In the genomic region with DNA sequence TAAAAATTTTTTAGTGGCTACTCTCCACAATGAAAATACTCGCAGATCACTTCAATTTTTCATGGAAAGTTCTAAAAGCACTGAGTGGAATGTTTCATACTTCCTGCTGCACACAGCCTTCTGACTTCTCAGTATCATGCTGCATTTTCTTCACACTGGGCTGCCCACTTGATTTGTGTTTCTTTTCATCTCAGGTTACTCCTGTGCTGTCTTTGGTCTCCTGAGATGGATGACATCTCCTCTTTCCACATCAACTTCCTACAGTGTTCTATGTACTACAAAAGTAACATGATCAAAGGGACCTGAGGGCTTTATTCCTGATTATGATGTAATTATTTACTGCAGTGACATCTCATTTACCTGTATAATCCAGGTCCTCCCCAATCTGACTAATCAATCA, we compare ENCODE assay signal across 24 cellular contexts.
"Had no signal": no experiment of that assay in that cellular context is flagged by ENCODE, and none has a peak within 500 bp of the region (broad histone marks: within the 10 kb centered on the region; RNA-seq: fewer than 3 reads in every experiment).

No MANE protein-coding gene starts in this region.

- H3K36me3 ChIP-seq: esophagus squamous epithelium, heart right ventricle, left lung, neutrophil, sigmoid colon, spleen, tibial artery had no signal

- H3K9me3 ChIP-seq: esophagus squamous epithelium, neutrophil, testis, tibial artery had no signal

- H3K9me3 Mint-ChIP-seq: stimulated activated memory B cell treated with anti-CD40 and anti-IgM and Interleukin-4, amounts not matched to agents 10 μg/mL and 1 μg/mL and 100 μg/mL, for 72 hours; type B pancreatic cell had no signal

- H3K4me3 Mint-ChIP-seq: effector memory CD8-positive, alpha-beta T cell; natural killer cell; neural crest cell; stimulated activated memory B cell treated with anti-CD40 and anti-IgM and Interleukin-4, amounts not matched to agents 10 μg/mL and 1 μg/mL and 100 μg/mL, for 72 hours; type B pancreatic cell had no signal

- H3K4me1 Mint-ChIP-seq: natural killer cell; neural crest cell; stimulated activated memory B cell treated with anti-CD40 and anti-IgM and Interleukin-4, amounts not matched to agents 10 μg/mL and 1 μg/mL and 100 μg/mL, for 72 hours had no signal

- H3K4me1 ChIP-seq: esophagus squamous epithelium, heart right ventricle, left lung, parathyroid adenoma, sigmoid colon, spleen, testis, tibial artery had no signal

- H3K27me3 ChIP-seq: esophagus squamous epithelium, heart right ventricle, left lung, neutrophil, sigmoid colon, spleen, testis, tibial artery had no signal

- H3K27me3 Mint-ChIP-seq: effector memory CD8-positive, alpha-beta T cell; progenitor cell of endocrine pancreas; stimulated activated memory B cell treated with anti-CD40 and anti-IgM and Interleukin-4, amounts not matched to agents 10 μg/mL and 1 μg/mL and 100 μg/mL, for 72 hours; type B pancreatic cell had no signal

- H3K79me2 ChIP-seq: parathyroid adenoma had no signal

- H3K36me3 Mint-ChIP-seq: stimulated activated memory B cell treated with anti-CD40 and anti-IgM and Interleukin-4, amounts not matched to agents 10 μg/mL and 1 μg/mL and 100 μg/mL, for 72 hours; type B pancreatic cell had no signal

- H2AFZ ChIP-seq: parathyroid adenoma had no signal

- H3K27ac Mint-ChIP-seq: effector memory CD8-positive, alpha-beta T cell; natural killer cell; progenitor cell of endocrine pancreas; stimulated activated memory B cell treated with anti-CD40 and anti-IgM and Interleukin-4, amounts not matched to agents 10 μg/mL and 1 μg/mL and 100 μg/mL, for 72 hours; type B pancreatic cell had no signal

- H3K4me3 ChIP-seq: coronary artery, esophagus squamous epithelium, heart right ventricle, left lung, sigmoid colon, spleen, testis, tibial artery had no signal

- H3K9ac ChIP-seq: parathyroid adenoma had no signal

- H3K27ac ChIP-seq: coronary artery, esophagus squamous epithelium, heart right ventricle, left lung, neutrophil, parathyroid adenoma, sigmoid colon, spleen, testis, tibial artery had no signal

- DNase-seq: effector memory CD8-positive, alpha-beta T cell; erythroblast; esophagus squamous epithelium; foreskin melanocyte; glutamatergic neuron; heart right ventricle; hippocampal formation; islet precursor cell; left lung; natural killer cell; sigmoid colon; spleen; stimulated activated CD4-positive, alpha-beta T cell treated with anti-CD3 and anti-CD28 coated beads, Interleukin-4, amount 100 ng/mL, for 4 hours; stimulated activated naive CD8-positive, alpha-beta T cell treated with anti-CD3 and anti-CD28 coated beads, Interleukin-15, Interleukin-2, amounts not matched to agents 100 U/mL and 50 U/mL, for 24 hours; substantia nigra; testis; tibial artery had no signal

- ATAC-seq: effector memory CD8-positive, alpha-beta T cell; heart right ventricle; left lung; natural killer cell; stimulated activated memory B cell treated with anti-CD40 and anti-IgM and Interleukin-4, amounts not matched to agents 10 μg/mL and 1 μg/mL and 100 μg/mL, for 72 hours; stimulated activated naive CD8-positive, alpha-beta T cell treated with anti-CD3 and anti-CD28 coated beads, Interleukin-15, Interleukin-2, amounts not matched to agents 100 U/mL and 50 U/mL, for 24 hours had no signal
